Comparison of ENCODE assay signal across 8 cellular contexts in genomic region chr6:99868074-99868702, GRCh38.
DNase-seq lines count a peak whose midpoint lies in the region; ATAC-seq lines count a peak whose summit lies in the region.

No MANE protein-coding gene starts in this region.

- peak overlapping the region in 3 of 8 donors; percentile 4 to 38 (median 9) for H3K4me3 Mint-ChIP-seq in CD4-positive, alpha-beta memory T cell
- no peak overlapping the region for H3K4me3 Mint-ChIP-seq in activated CD4-positive, alpha-beta memory T cell treated with anti-CD3 and anti-CD28 coated beads for 36 hours
- peak overlapping the region; percentile 9 for H3K4me3 Mint-ChIP-seq in memory B cell

- peaks cover 0 to 6% (median 3%) of the 10 kb centered on the region in 4 donors for H3K4me1 Mint-ChIP-seq in CD4-positive, alpha-beta memory T cell
- peaks cover 4% of the 10 kb centered on the region for H3K4me1 Mint-ChIP-seq in activated CD4-positive, alpha-beta memory T cell treated with anti-CD3 and anti-CD28 coated beads for 36 hours (ENCODE audit: low read depth)
- H3K4me1 Mint-ChIP-seq in memory B cell = peaks cover 6% of the 10 kb centered on the region

- no peaks in the 10 kb centered on the region for H3K9me3 Mint-ChIP-seq in CD4-positive, alpha-beta memory T cell
- H3K9me3 Mint-ChIP-seq in activated CD4-positive, alpha-beta memory T cell treated with anti-CD3 and anti-CD28 coated beads for 36 hours = no peaks in the 10 kb centered on the region
- no peaks in the 10 kb centered on the region for H3K9me3 Mint-ChIP-seq in memory B cell

- H3K27me3 ChIP-seq in CD4-positive, alpha-beta memory T cell (ENCODE audit: insufficient read depth, low read length) = no peaks in the 10 kb centered on the region
- no peaks in the 10 kb centered on the region for H3K27me3 ChIP-seq in effector memory CD4-positive, alpha-beta T cell (replicated peaks; ENCODE audit: control insufficient read depth, insufficient read depth, low read length, poor library complexity, severe bottlenecking)

- DNase-seq in CD4-positive, alpha-beta memory T cell = peak in 4 of 5 donors; percentile 45 to 55 (median 49)
- DNase-seq in NCI-H524 treated with DMSO at 0.1 percent for 48 hours (lab: John Stamatoyannopoulos, UW) (peak; percentile 3), memory B cell (ENCODE audit: low spot score in 2 of 2) (peak; percentile 38 to 47)
- peak; percentile 81 for DNase-seq in activated CD4-positive, alpha-beta memory T cell treated with anti-CD3 and anti-CD28 coated beads for 36 hours
- peak; percentile 9 to 49 (median 18) for DNase-seq in effector memory CD4-positive, alpha-beta T cell
- DNase-seq in stimulated activated CD8-positive, alpha-beta memory T cell treated with anti-CD3 and anti-CD28 coated beads, Interleukin-2, amount 100 ng/mL, for 1 hour (ENCODE audit: low read depth in 2 of 2) = peak; percentile 25 to 47

- ATAC-seq in GM19397 (IDR thresholded peaks at IDR 0.05; ENCODE audit: unreplicated experiment) (peak; percentile 97), HG03469 (IDR thresholded peaks at IDR 0.05; ENCODE audit: unreplicated experiment) (peak; percentile 90), memory B cell (ENCODE audit: low read depth) (peak; percentile 67)

- H3K27ac Mint-ChIP-seq in CD4-positive, alpha-beta memory T cell = no peak overlapping the region
- no peak overlapping the region for H3K27ac Mint-ChIP-seq in activated CD4-positive, alpha-beta memory T cell treated with anti-CD3 and anti-CD28 coated beads for 36 hours
- H3K27ac Mint-ChIP-seq in memory B cell = no peak overlapping the region

- intact Hi-C loops in CD4-positive, alpha-beta memory T cell (cut with micrococcal nuclease) = loop anchor here (5.0 kb wide), 1 partner anchor 854 kb away; no protein-coding TSS in a partner anchor
- intact Hi-C loops in activated CD4-positive, alpha-beta memory T cell treated with anti-CD3 and anti-CD28 coated beads for 36 hours (cut with micrococcal nuclease) = loop anchor here (1.0 to 5.0 kb wide), 3 partner anchors 134 to 611 kb away; no protein-coding TSS in a partner anchor

- CTCF ChIA-PET in CD4-positive, alpha-beta memory T cell (lab: Charles Lee; ENCODE audit: partially characterized antibody) = interaction anchor here (0.6 to 5.5 kb wide), 31 partner anchors 9 to 1194 kb away, joined by 3 to 31 read pairs (median 4); no protein-coding TSS in a partner anchor
- CTCF ChIA-PET in activated CD4-positive, alpha-beta memory T cell treated with anti-CD3 and anti-CD28 coated beads for 36 hours (lab: Charles Lee) = interaction anchor here (0.6 to 5.4 kb wide), 33 partner anchors 9 to 797 kb away, joined by 3 to 78 read pairs (median 4); no protein-coding TSS in a partner anchor

- no peak overlapping the region for H3K4me3 ChIP-seq in CD4-positive, alpha-beta memory T cell (ENCODE audit: low read length in 2 of 2)
- H3K4me3 ChIP-seq in effector memory CD4-positive, alpha-beta T cell (ENCODE audit: insufficient read depth, low read depth, low read length, poor library complexity, severe bottlenecking) = no peak overlapping the region

- no peak overlapping the region for H3K27ac ChIP-seq in CD4-positive, alpha-beta memory T cell (ENCODE audit: low read depth, low read length)
- no peak overlapping the region for H3K27ac ChIP-seq in effector memory CD4-positive, alpha-beta T cell (ENCODE audit: insufficient read depth, low read length, poor library complexity, severe bottlenecking)

- no peaks in the 10 kb centered on the region for H3K36me3 ChIP-seq in CD4-positive, alpha-beta memory T cell (ENCODE audit: insufficient read depth, low read length)
- H3K36me3 ChIP-seq in effector memory CD4-positive, alpha-beta T cell (ENCODE audit: control insufficient read depth, insufficient read depth, low read length) = no peaks in the 10 kb centered on the region

- POLR2A ChIA-PET in CD4-positive, alpha-beta memory T cell (lab: Charles Lee; ENCODE audit: partially characterized antibody) = no interaction called here
- POLR2A ChIA-PET in activated CD4-positive, alpha-beta memory T cell treated with anti-CD3 and anti-CD28 coated beads for 36 hours (lab: Charles Lee) = no interaction called here

- no peaks in the 10 kb centered on the region for H3K9me3 ChIP-seq in CD4-positive, alpha-beta memory T cell (ENCODE audit: control insufficient read depth in 1 of 2, low read length in 2 of 2)
- no peaks in the 10 kb centered on the region for H3K9me3 ChIP-seq in effector memory CD4-positive, alpha-beta T cell (ENCODE audit: control insufficient read depth, low read length)

- peaks cover 3% of the 10 kb centered on the region for H3K4me1 ChIP-seq in CD4-positive, alpha-beta memory T cell (ENCODE audit: insufficient read depth, low read length)
- no peaks in the 10 kb centered on the region for H3K4me1 ChIP-seq in effector memory CD4-positive, alpha-beta T cell (ENCODE audit: control insufficient read depth, insufficient read depth, low read length, poor library complexity, severe bottlenecking)

- peaks cover 7 to 15% of the 10 kb centered on the region in 2 donors for H3K27me3 Mint-ChIP-seq in CD4-positive, alpha-beta memory T cell
- peaks cover 25% of the 10 kb centered on the region for H3K27me3 Mint-ChIP-seq in activated CD4-positive, alpha-beta memory T cell treated with anti-CD3 and anti-CD28 coated beads for 36 hours
- H3K27me3 Mint-ChIP-seq in memory B cell = peaks cover 10% of the 10 kb centered on the region

- H3K36me3 Mint-ChIP-seq in CD4-positive, alpha-beta memory T cell = no peaks in the 10 kb centered on the region
- H3K36me3 Mint-ChIP-seq in activated CD4-positive, alpha-beta memory T cell treated with anti-CD3 and anti-CD28 coated beads for 36 hours = no peaks in the 10 kb centered on the region
- H3K36me3 Mint-ChIP-seq in memory B cell = no peaks in the 10 kb centered on the region

Comparison
In these comparisons a context has a peak if more than half of its experiments do, and no peak if none do; other contexts are left out.
1. DNase-seq: peak in every context shown above with its lines; median percentile 81 in activated CD4-positive, alpha-beta memory T cell treated with anti-CD3 and anti-CD28 coated beads for 36 hours; 49 in CD4-positive, alpha-beta memory T cell; 42 in memory B cell; 36 in stimulated activated CD8-positive, alpha-beta memory T cell treated with anti-CD3 and anti-CD28 coated beads, Interleukin-2, amount 100 ng/mL, for 1 hour; 18 in effector memory CD4-positive, alpha-beta T cell; 3 in NCI-H524 treated with DMSO at 0.1 percent for 48 hours.